ENCODE assay signal across 18 cellular contexts in the genomic region with DNA sequence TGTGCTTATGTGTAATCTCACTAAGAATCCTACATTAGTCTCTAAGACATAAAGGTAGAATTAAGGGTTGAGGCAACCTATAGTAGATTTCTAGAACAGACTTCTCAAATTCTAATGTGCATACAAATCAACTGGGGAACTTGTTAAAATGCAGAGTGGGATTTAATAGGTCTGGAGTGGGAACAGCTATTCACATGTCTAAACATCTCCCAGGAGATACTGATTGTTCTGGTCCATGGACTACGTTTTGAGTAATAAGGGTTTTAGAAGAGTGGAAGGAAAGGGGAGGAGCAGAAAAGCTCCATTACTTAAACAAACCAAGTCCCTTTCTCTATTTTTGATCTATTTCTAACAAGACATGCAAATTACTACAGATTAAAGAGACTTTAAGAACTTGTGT.
"Had no signal": no experiment of that assay in that cellular context is flagged by ENCODE, and none has a peak within 500 bp of the region (broad histone marks: within the 10 kb centered on the region; RNA-seq: fewer than 3 reads in every experiment).

No MANE protein-coding gene starts in this region.

- H3K27ac ChIP-seq: lower lobe of right lung, spleen, thoracic aorta, upper lobe of left lung had no signal

- H3K4me1 Mint-ChIP-seq: activated CD4-positive, alpha-beta memory T cell treated with anti-CD3 and anti-CD28 coated beads, Interleukin-2, amount 10 ng/mL, durations not matched to agents 7 days and 5 days; activated CD4-positive, alpha-beta T cell treated with anti-CD3 and anti-CD28 coated beads for 36 hours; activated CD8-positive, alpha-beta memory T cell treated with anti-CD3 and anti-CD28 coated beads, Interleukin-2, amount 10 ng/mL, durations not matched to agents 7 days and 5 days; activated naive CD8-positive, alpha-beta T cell treated with anti-CD3 and anti-CD28 coated beads for 36 hours; nephron; stimulated activated memory B cell treated with anti-CD40 and anti-IgM and Interleukin-4, amounts not matched to agents 10 μg/mL and 1 μg/mL and 100 μg/mL, for 72 hours had no signal

- ATAC-seq: activated CD4-positive, alpha-beta T cell treated with anti-CD3 and anti-CD28 coated beads for 36 hours; activated CD8-positive, alpha-beta memory T cell treated with anti-CD3 and anti-CD28 coated beads, Interleukin-2, amount 10 ng/mL, durations not matched to agents 7 days and 5 days; effector memory CD8-positive, alpha-beta T cell; lower lobe of right lung; stimulated activated memory B cell treated with anti-CD40 and anti-IgM and Interleukin-4, amounts not matched to agents 10 μg/mL and 1 μg/mL and 100 μg/mL, for 72 hours; WTC11 had no signal

- H3K4me1 ChIP-seq: lower lobe of right lung, spleen, upper lobe of left lung had no signal

- H3K27me3 ChIP-seq: spleen, upper lobe of left lung had no signal

- H3K9me3 ChIP-seq: lower lobe of right lung, spleen, thoracic aorta, upper lobe of left lung had no signal

- H3K27ac Mint-ChIP-seq: activated CD4-positive, alpha-beta memory T cell treated with anti-CD3 and anti-CD28 coated beads, Interleukin-2, amount 10 ng/mL, durations not matched to agents 7 days and 5 days; activated CD4-positive, alpha-beta T cell treated with anti-CD3 and anti-CD28 coated beads for 36 hours; activated CD8-positive, alpha-beta memory T cell treated with anti-CD3 and anti-CD28 coated beads, Interleukin-2, amount 10 ng/mL, durations not matched to agents 7 days and 5 days; activated naive CD8-positive, alpha-beta T cell treated with anti-CD3 and anti-CD28 coated beads for 36 hours; effector memory CD8-positive, alpha-beta T cell; nephron; stimulated activated memory B cell treated with anti-CD40 and anti-IgM and Interleukin-4, amounts not matched to agents 10 μg/mL and 1 μg/mL and 100 μg/mL, for 72 hours; WTC11 had no signal

- H3K36me3 Mint-ChIP-seq: activated CD8-positive, alpha-beta memory T cell treated with anti-CD3 and anti-CD28 coated beads, Interleukin-2, amount 10 ng/mL, durations not matched to agents 7 days and 5 days; activated naive CD8-positive, alpha-beta T cell treated with anti-CD3 and anti-CD28 coated beads for 36 hours; stimulated activated memory B cell treated with anti-CD40 and anti-IgM and Interleukin-4, amounts not matched to agents 10 μg/mL and 1 μg/mL and 100 μg/mL, for 72 hours; WTC11 had no signal

- H3K36me3 ChIP-seq: lower lobe of right lung, spleen, thoracic aorta, upper lobe of left lung had no signal

- H3K4me3 Mint-ChIP-seq: activated CD4-positive, alpha-beta memory T cell treated with anti-CD3 and anti-CD28 coated beads, Interleukin-2, amount 10 ng/mL, durations not matched to agents 7 days and 5 days; activated CD4-positive, alpha-beta T cell treated with anti-CD3 and anti-CD28 coated beads for 36 hours; activated CD8-positive, alpha-beta memory T cell treated with anti-CD3 and anti-CD28 coated beads, Interleukin-2, amount 10 ng/mL, durations not matched to agents 7 days and 5 days; activated naive CD8-positive, alpha-beta T cell treated with anti-CD3 and anti-CD28 coated beads for 36 hours; effector memory CD8-positive, alpha-beta T cell; nephron; stimulated activated memory B cell treated with anti-CD40 and anti-IgM and Interleukin-4, amounts not matched to agents 10 μg/mL and 1 μg/mL and 100 μg/mL, for 72 hours; WTC11 had no signal

- H3K27me3 Mint-ChIP-seq: activated CD4-positive, alpha-beta memory T cell treated with anti-CD3 and anti-CD28 coated beads, Interleukin-2, amount 10 ng/mL, durations not matched to agents 7 days and 5 days; activated CD4-positive, alpha-beta T cell treated with anti-CD3 and anti-CD28 coated beads for 36 hours; activated CD8-positive, alpha-beta memory T cell treated with anti-CD3 and anti-CD28 coated beads, Interleukin-2, amount 10 ng/mL, durations not matched to agents 7 days and 5 days; activated naive CD8-positive, alpha-beta T cell treated with anti-CD3 and anti-CD28 coated beads for 36 hours; effector memory CD8-positive, alpha-beta T cell; stimulated activated memory B cell treated with anti-CD40 and anti-IgM and Interleukin-4, amounts not matched to agents 10 μg/mL and 1 μg/mL and 100 μg/mL, for 72 hours had no signal

- DNase-seq: activated CD4-positive, alpha-beta memory T cell treated with anti-CD3 and anti-CD28 coated beads, Interleukin-2, amount 10 ng/mL, durations not matched to agents 7 days and 5 days; activated CD4-positive, alpha-beta T cell treated with anti-CD3 and anti-CD28 coated beads for 36 hours; activated CD8-positive, alpha-beta memory T cell treated with anti-CD3 and anti-CD28 coated beads, Interleukin-2, amount 10 ng/mL, durations not matched to agents 7 days and 5 days; activated naive CD8-positive, alpha-beta T cell treated with anti-CD3 and anti-CD28 coated beads for 36 hours; amniotic stem cell; effector memory CD8-positive, alpha-beta T cell; foreskin fibroblast; lower lobe of right lung; nucleus accumbens; posterior cingulate gyrus; retina; spleen; stimulated activated CD4-positive, alpha-beta T cell treated with anti-CD3 and anti-CD28 coated beads, Interleukin-4, amount 100 ng/mL, for 4 hours; upper lobe of left lung had no signal

- H3K4me3 ChIP-seq: lower lobe of right lung, spleen, thoracic aorta, upper lobe of left lung had no signal
